18 cellular contexts compared by ENCODE assay signal in the genomic region with DNA sequence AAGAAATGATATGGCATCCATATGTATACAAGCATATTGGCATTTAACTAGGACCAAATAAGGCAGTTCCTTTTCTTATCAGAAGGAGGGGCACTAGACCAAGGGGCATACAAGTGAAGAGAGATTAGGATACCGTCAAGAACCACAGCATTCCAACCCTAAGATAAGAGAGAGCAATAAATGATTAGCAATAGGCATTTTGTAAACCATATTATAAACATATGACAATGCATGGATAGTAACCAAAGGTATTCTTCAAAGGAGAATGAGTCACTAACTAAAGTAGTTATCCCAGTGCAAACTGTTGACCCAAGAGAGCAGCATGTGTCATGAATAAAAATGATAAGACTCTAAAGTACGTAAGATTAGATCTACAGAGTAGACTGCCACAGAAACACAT.
DNase-seq lines count a peak whose midpoint lies in the region; ATAC-seq and TF ChIP-seq lines count a peak whose summit lies in the region.
"Had no signal": no experiment of that assay in that cellular context is flagged by ENCODE, and none has a peak within 500 bp of the region (broad histone marks: within the 10 kb centered on the region; RNA-seq: fewer than 3 reads in every experiment).

No MANE protein-coding gene starts in this region.

- ATAC-seq in activated CD4-positive, CD25-positive, alpha-beta regulatory T cell treated with anti-CD3 and anti-CD28 coated beads, Interleukin-2, amount 50 U/mL, for 24 hours: no peak
- ATAC-seq: left colon, right lobe of liver had no signal

- TF ChIP-seq CTCF in coronary artery (IDR thresholded peaks at IDR 0.05): no peak

- no peak overlapping the region for H3K4me3 ChIP-seq in coronary artery
- H3K4me3 ChIP-seq: right lobe of liver had no signal

- no peak overlapping the region for H3K27ac ChIP-seq in coronary artery
- H3K27ac ChIP-seq: KMS-11, right lobe of liver had no signal

- in situ Hi-C loops in Caki2 (cut with HindIII; ENCODE audit: low pct_unique_long_range_greater_than_20kb, low sequenced_read_pairs): no loop called here

- peak; percentile 0 for DNase-seq in Caki2 (ENCODE audit: low read depth)
- peak; percentile 45 for DNase-seq in HT-29 (ENCODE audit: low spot score)
- DNase-seq in amniotic epithelial cell (ENCODE audit: low read depth): peak; percentile 86
- peak; percentile 5 for DNase-seq in iris pigment epithelial cell (ENCODE audit: low read depth)
- no peak for DNase-seq in coronary artery (ENCODE audit: low spot score)
- DNase-seq in superior temporal gyrus (ENCODE audit: extremely low spot score): no peak
- no peak for DNase-seq in activated naive CD4-positive, alpha-beta T cell treated with anti-CD3 and anti-CD28 coated beads, Interleukin-2, amount 50 U/mL, for 16 hours
- DNase-seq: activated CD4-positive, alpha-beta T cell treated with anti-CD3 and anti-CD28 coated beads, Interleukin-2, amount 10 ng/mL, durations not matched to agents 7 days and 5 days; activated naive CD4-positive, alpha-beta T cell treated with anti-CD3 and anti-CD28 coated beads, Interleukin-2, amount 10 ng/mL, durations not matched to agents 7 days and 5 days; activated T-cell treated with anti-CD3 and anti-CD28 coated beads for 4 hours; left colon; NCI-H2171 treated with DMSO at 0.1 percent for 48 hours; NK-92 treated with Interleukin-12 subunit alpha and Interleukin-12 subunit beta, amount 100 ng/mL, for 24 hours; right lobe of liver; stimulated activated CD4-positive, alpha-beta T cell treated with anti-CD3 and anti-CD28 coated beads, Interleukin-2, amount 100 ng/mL, for 24 hours; T1000 had no signal

Comparison
In these comparisons a context has a peak if more than half of its experiments do, and no peak if none do; other contexts are left out.
1. DNase-seq: peak in Caki2 (single experiment), HT-29 (single experiment), amniotic epithelial cell (single experiment) and iris pigment epithelial cell (single experiment); none in coronary artery (single experiment), superior temporal gyrus (single experiment) and activated naive CD4-positive, alpha-beta T cell treated with anti-CD3 and anti-CD28 coated beads, Interleukin-2, amount 50 U/mL, for 16 hours (single experiment).